ENCODE assay signal across 8 cellular contexts in genomic region chr3:161423911-161424522, GRCh38. TPM values are rescaled to one million over a fixed set of nuclear protein-coding genes. Genes with fewer than 3 reads are reported as not detected.
A peak's percentile ranks its signal among the peaks of the same experiment; 100 is the strongest.
DNase-seq lines count a peak whose midpoint lies in the region; ATAC-seq, FAIRE-seq and TF ChIP-seq lines count a peak whose summit lies in the region.

No MANE protein-coding gene starts in this region.

- in situ Hi-C loops in ACHN (cut with HindIII; ENCODE audit: low pct_ligation_motif_present, low pct_unique_long_range_greater_than_20kb, low sequenced_read_pairs) = no loop called here

- peak; percentile 91 for TF ChIP-seq RAD21 in neural cell (conservative IDR thresholded peaks at IDR 0.05)

- CTCF ChIA-PET in endothelial cell of umbilical vein (lab: Charles Lee) = interaction anchor here (0.5 to 4.9 kb wide), 23 partner anchors 14 to 738 kb away, joined by 3 to 61 read pairs (median 4); partner anchors contain the start of gene SPTSSB

- H3K4me2 ChIP-seq in endothelial cell of umbilical vein (ENCODE audit: insufficient read depth, low read length) (no peak overlapping the region), neural cell (ENCODE audit: low read length) (no peak overlapping the region)

- dilution Hi-C loops in endothelial cell of umbilical vein (cut with MboI; ENCODE audit: extremely low pct_ligation_motif_present, low sequenced_read_pairs) = no loop called here

- H3K27ac ChIP-seq in endothelial cell of umbilical vein (ENCODE audit: insufficient read depth, low read depth, low read length) = no peak overlapping the region
- H3K27ac ChIP-seq in neural cell (ENCODE audit: low read length) = no peak overlapping the region

- TF ChIP-seq EP300 in neural cell (conservative IDR thresholded peaks at IDR 0.05; ENCODE audit: poor library complexity, severe bottlenecking) = no peak

- peak; percentile 64 for ATAC-seq in GM18502 (IDR thresholded peaks at IDR 0.05; ENCODE audit: poor library complexity, unreplicated experiment)
- no peak for ATAC-seq in HG03460 (IDR thresholded peaks at IDR 0.05; ENCODE audit: unreplicated experiment)

- TF ChIP-seq POLR2A in endothelial cell of umbilical vein (IDR thresholded peaks at IDR 0.05; ENCODE audit: low read depth, low read length) = no peak

- H3K4me1 ChIP-seq in endothelial cell of umbilical vein (ENCODE audit: control insufficient read depth, extremely low read depth, insufficient read depth, low read length) = peaks cover 5% of the 10 kb centered on the region

- POLR2A ChIA-PET in endothelial cell of umbilical vein (lab: Charles Lee) = no interaction called here

- FAIRE-seq in endothelial cell of umbilical vein (lab: Jason Lieb, UNC) = peak; percentile 87

- TF ChIP-seq CTCF in endothelial cell of umbilical vein (IDR thresholded peaks at IDR 0.05; ENCODE audit: extremely low read depth in 1 of 2, insufficient read depth in 1 of 2, low read depth in 1 of 2, low read length in 2 of 2) (peak in 1 of 2 donors; percentile 40), neural cell (IDR thresholded peaks at IDR 0.05; ENCODE audit: poor library complexity, severe bottlenecking) (peak; percentile 80)

- H3K36me3 ChIP-seq in endothelial cell of umbilical vein (ENCODE audit: control insufficient read depth in 2 of 2, extremely low read depth in 1 of 2, insufficient read depth in 2 of 2, low read length in 2 of 2) = no peaks in the 10 kb centered on the region
- no peaks in the 10 kb centered on the region for H3K36me3 ChIP-seq in neural cell (ENCODE audit: insufficient read depth, low read length)

- H3K9me3 ChIP-seq in endothelial cell of umbilical vein (replicated peaks; ENCODE audit: control insufficient read depth, insufficient read depth, low read length) = no peaks in the 10 kb centered on the region
- no peaks in the 10 kb centered on the region for H3K9me3 ChIP-seq in neural cell (ENCODE audit: low read length)

- H4K20me1 ChIP-seq in endothelial cell of umbilical vein (replicated peaks; ENCODE audit: control insufficient read depth, extremely low read depth, insufficient read depth, low read length) (no peaks in the 10 kb centered on the region), neural cell (ENCODE audit: insufficient read depth) (no peaks in the 10 kb centered on the region)

- no peaks in the 10 kb centered on the region for H3K79me2 ChIP-seq in endothelial cell of umbilical vein (ENCODE audit: control insufficient read depth, insufficient read depth, low read length)
- no peaks in the 10 kb centered on the region for H3K79me2 ChIP-seq in neural cell (replicated peaks; ENCODE audit: insufficient read depth, low read length)

- H3K9me1 ChIP-seq in endothelial cell of umbilical vein (replicated peaks; ENCODE audit: control insufficient read depth, extremely low read depth, insufficient read depth, low read length) = no peaks in the 10 kb centered on the region

- H3K4me3 ChIP-seq in endothelial cell of umbilical vein (replicated peaks in 1 of 3; ENCODE audit: insufficient read depth in 1 of 3, low read depth in 1 of 3, low read length in 3 of 3) (no peak overlapping the region), neural cell (ENCODE audit: low read length) (no peak overlapping the region)

- H3F3A ChIP-seq in neural cell (ENCODE audit: insufficient read depth, low read length, poor library complexity, severe bottlenecking) = no peaks in the 10 kb centered on the region

- H3K9ac ChIP-seq in endothelial cell of umbilical vein (replicated peaks; ENCODE audit: extremely low read depth, insufficient read depth, low read length) (no peak overlapping the region), neural cell (ENCODE audit: low read length) (no peak overlapping the region)

- peaks cover 1 to 5% of the 10 kb centered on the region in 2 experiments for H3K27me3 ChIP-seq in endothelial cell of umbilical vein (ENCODE audit: control insufficient read depth in 2 of 2, insufficient read depth in 2 of 2, low read length in 2 of 2)
- H3K27me3 ChIP-seq in neural cell (ENCODE audit: insufficient read depth, low read depth, low read length) = no peaks in the 10 kb centered on the region

- H2AFZ ChIP-seq in endothelial cell of umbilical vein (ENCODE audit: low read depth, low read length) (no peak overlapping the region), neural cell (ENCODE audit: low read depth, low read length) (no peak overlapping the region)

- BruUV-seq in endothelial cell of umbilical vein (replicated peaks; lab: Mats Ljungman, UMichigan) = no TSS peak

- DNase-seq in ACHN (peak; percentile 32), HT-29 (ENCODE audit: low spot score) (peak; percentile 84), OCI-M2 (lab: John Stamatoyannopoulos, UW; ENCODE audit: unreplicated experiment) (peak; percentile 24), endothelial cell of umbilical vein (ENCODE audit: low read depth, low spot score) (peak; percentile 44), 8988T (no peak)

- no peaks in the 10 kb centered on the region for H3K9me2 ChIP-seq in neural cell (ENCODE audit: insufficient read depth, low read length)

- intact Hi-C loops in endothelial cell of umbilical vein (cut with micrococcal nuclease) = loop anchor here (1.0 to 5.0 kb wide), 7 partner anchors 151 to 737 kb away; no protein-coding TSS in a partner anchor

TF ChIP-seq in endothelial cell of umbilical vein, 7 proteins besides CTCF, POLR2A, EP300 and RAD21:
- TF ChIP-seq MYC (IDR thresholded peaks at IDR 0.05; ENCODE audit: low read depth, low read length) (no peak), EZH2 (IDR thresholded peaks at IDR 0.05; ENCODE audit: borderline replicate concordance, low read depth, low read length, severe bottlenecking) (no peak), GATA2 (IDR thresholded peaks at IDR 0.05; ENCODE audit: insufficient read depth, insufficient read length, low read depth, low read length) (no peak), MAX (IDR thresholded peaks at IDR 0.05; ENCODE audit: insufficient read depth, insufficient read length) (no peak), JUN (IDR thresholded peaks at IDR 0.05; ENCODE audit: borderline replicate concordance, insufficient read depth, insufficient read length, low read depth) (no peak), POLR2AphosphoS5 (IDR thresholded peaks at IDR 0.05; ENCODE audit: insufficient read depth, low read depth, low read length) (no peak), FOS (IDR thresholded peaks at IDR 0.05; ENCODE audit: borderline replicate concordance, insufficient read depth, low read length) (no peak)

TF ChIP-seq in neural cell, 6 proteins besides CTCF, POLR2A, EP300 and RAD21:
- TF ChIP-seq REST (IDR thresholded peaks at IDR 0.05; ENCODE audit: borderline replicate concordance) (no peak), SMC3 (conservative IDR thresholded peaks at IDR 0.05; ENCODE audit: poor library complexity) (peak; percentile 90)

RNA-seq across cellular contexts. Expression of gene SPTSSB, which starts 52.7 kb away (rescaled TPM):
- 0.33 and 0.52 TPM in 2 replicates for total RNA-seq in HT-29 (2014; rRNA removed; shearing (Covaris generic))
- total RNA-seq in endothelial cell of umbilical vein = not detected in 2 replicates
- polyA plus RNA-seq in endothelial cell of umbilical vein (not detected in 2 replicates), neural cell (0.64 and 0.71 TPM in 2 replicates)
- polyA plus RNA-seq in endothelial cell of umbilical vein (2011; cell fraction: cytosol; rRNA removed) = 0.03 and 12.1 TPM in 2 replicates
- polyA plus RNA-seq in endothelial cell of umbilical vein (2011; cell fraction: nucleus; rRNA removed) = not detected in 2 replicates
- not detected in 2 replicates for polyA plus RNA-seq in endothelial cell of umbilical vein (2012)
- polyA minus RNA-seq in endothelial cell of umbilical vein (not detected in 2 replicates), neural cell (1.0 and 2.7 TPM in 2 replicates)
- not detected for polyA minus RNA-seq in endothelial cell of umbilical vein (2011; cell fraction: cytosol; rRNA and poly(A)+ RNA removed)
- polyA minus RNA-seq in endothelial cell of umbilical vein (2011; cell fraction: nucleus; rRNA and poly(A)+ RNA removed) = not detected in 2 replicates
